ENCODE assay signal across 8 cellular contexts in the genomic region with DNA sequence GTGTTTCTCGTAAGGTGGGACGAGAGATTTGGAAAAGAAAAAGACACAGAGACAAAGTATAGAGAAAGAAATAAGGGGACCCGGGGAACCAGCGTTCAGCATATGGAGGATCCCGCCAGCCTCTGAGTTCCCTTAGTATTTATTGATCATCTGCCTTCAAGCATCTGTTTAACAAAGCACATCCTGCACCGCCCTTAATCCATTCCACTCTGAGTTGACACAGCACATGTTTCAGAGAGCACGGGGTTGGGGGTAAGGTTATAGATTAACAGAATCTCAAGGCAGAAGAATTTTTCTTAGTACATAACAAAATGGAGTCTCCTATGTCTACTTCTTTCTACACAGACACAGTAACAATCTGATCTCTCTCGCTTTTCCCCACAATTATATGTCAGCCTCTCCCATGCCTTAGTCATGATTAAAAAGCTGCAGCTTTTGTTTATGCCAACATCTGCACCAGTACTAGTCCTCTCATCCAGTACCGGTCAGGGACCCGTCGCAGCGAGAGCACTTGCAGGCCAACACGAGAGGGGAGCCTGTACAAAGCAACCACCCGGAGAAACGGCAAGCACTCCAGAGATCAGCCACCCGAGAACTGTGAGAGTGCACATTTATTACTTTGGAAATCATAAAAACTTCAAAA. TPM values are rescaled to one million over a fixed set of nuclear protein-coding genes. Genes with fewer than 3 reads are reported as not detected.
DNase-seq lines count a peak whose midpoint lies in the region; ATAC-seq, FAIRE-seq and TF ChIP-seq lines count a peak whose summit lies in the region.
"Not testable (repeated sequence)": the region's sequence is repeated elsewhere in the genome, so short reads cannot be mapped to it uniquely, and the experiment has no call there.

No MANE protein-coding gene starts in this region.

- DNase-seq in A549 (ENCODE audit: low read depth in 1 of 2, low spot score in 1 of 2): not testable (repeated sequence)
- DNase-seq in DMS53 treated with DMSO at 0.1 percent for 48 hours (lab: John Stamatoyannopoulos, UW; ENCODE audit: unreplicated experiment) (peak; percentile 29), IMR-90 (peak; percentile 17), NCI-H524 (lab: John Stamatoyannopoulos, UW) (peak; percentile 49 to 72), fibroblast of gingiva (ENCODE audit: low read depth) (peak; percentile 4), left kidney (ENCODE audit: low read depth, low spot score) (peak; percentile 65), mucosa of gallbladder (ENCODE audit: low spot score) (peak; percentile 71), renal cortical epithelial cell (ENCODE audit: low read depth) (peak; percentile 23)

- not testable (repeated sequence) for H3K9me1 ChIP-seq in IMR-90 (ENCODE audit: insufficient read depth, low read length)

- not testable (repeated sequence) for H3K9ac ChIP-seq in IMR-90 (ENCODE audit: low read depth, low read length)

- not testable (repeated sequence) for H3K36me3 ChIP-seq in IMR-90 (ENCODE audit: control insufficient read depth, insufficient read depth, low read length)

- not testable (repeated sequence) for H2AK5ac ChIP-seq in IMR-90 (ENCODE audit: low read depth, low read length)

- not testable (repeated sequence) for H3K14ac ChIP-seq in IMR-90 (replicated peaks; ENCODE audit: low read depth, low read length)

- peaks cover 37% of the 10 kb centered on the region for H3K4me1 ChIP-seq in A549
- H3K4me1 ChIP-seq in IMR-90 (ENCODE audit: control insufficient read depth, insufficient read depth, low read length): not testable (repeated sequence)

- H2BK120ac ChIP-seq in IMR-90 (ENCODE audit: low read depth, low read length): not testable (repeated sequence)

- BruUV-seq in IMR-90 (replicated peaks; lab: Mats Ljungman, UMichigan): not testable (repeated sequence)

- H2AFZ ChIP-seq in IMR-90 (replicated peaks; ENCODE audit: low read length, poor library complexity): peak overlapping the region; percentile 55

- H3K4ac ChIP-seq in IMR-90 (ENCODE audit: low read depth, low read length): not testable (repeated sequence)

- dilution Hi-C loops in IMR-90 (cut with HindIII; ENCODE audit: low sequenced_read_pairs, unreplicated experiment): not testable (repeated sequence)

- not testable (repeated sequence) for H3K4me3 ChIP-seq in A549; IMR-90 (ENCODE audit: insufficient read depth, low read depth, low read length)

- CTCF ChIA-PET in A549 (lab: Yijun Ruan, JAX): interaction anchor here (1.2 kb wide), 1 partner anchor 945 kb away, joined by 3 read pairs; no protein-coding TSS in a partner anchor
- CTCF ChIA-PET in IMR-90 (lab: Yijun Ruan, JAX): not testable (repeated sequence)

- not testable (repeated sequence) for H4K20me1 ChIP-seq in IMR-90 (ENCODE audit: insufficient read depth, low read length)

- FAIRE-seq in A549 (lab: Jason Lieb, UNC): not testable (repeated sequence)

- H3K27ac ChIP-seq in A549: peak overlapping the region in 1 of 2 experiments; percentile 22; a peak in 1 of 6 replicates
- not testable (repeated sequence) for H3K27ac ChIP-seq in IMR-90 (ENCODE audit: insufficient read depth, low read length)

- not testable (repeated sequence) for H2BK15ac ChIP-seq in IMR-90 (ENCODE audit: low read depth, low read length)

- 73% methylated on average over 16 of the region's 16 CpGs for WGBS in A549 (ENCODE audit: missing lambda C conversion rate)
- 45% methylated on average over 7 of the region's 16 CpGs; no CpG with 5 or more reads in 1 of the 2 experiments for WGBS in IMR-90 (ENCODE audit: extremely low coverage in 2 of 2, insufficient read length in 1 of 2), 2 experiments

- H2AK9ac ChIP-seq in IMR-90 (replicated peaks; ENCODE audit: low read depth, low read length, poor library complexity): not testable (repeated sequence)

- H2BK20ac ChIP-seq in IMR-90 (ENCODE audit: low read depth, low read length): 0 out of 2 replicates have a peak overlapping the region, but pooled peaks have one; percentile 18

- not testable (repeated sequence) for H3K18ac ChIP-seq in IMR-90 (ENCODE audit: low read depth, low read length)

- H4K91ac ChIP-seq in IMR-90 (ENCODE audit: insufficient read depth, low read depth, low read length): not testable (repeated sequence)

- H4K5ac ChIP-seq in IMR-90 (ENCODE audit: low read depth, low read length): not testable (repeated sequence)

- H3K56ac ChIP-seq in IMR-90 (ENCODE audit: extremely low read depth, insufficient read depth, low read length): not testable (repeated sequence)

- not testable (repeated sequence) for TF ChIP-seq RAD21 in A549 (conservative IDR thresholded peaks at IDR 0.05 in 1 of 2, IDR thresholded peaks at IDR 0.05 in 1 of 2); IMR-90 (IDR thresholded peaks at IDR 0.05; ENCODE audit: low read length)

- peak in 1 of 2 experiments; percentile 35; a peak in 3 of 6 replicates for ATAC-seq in A549
- peak; percentile 75 for ATAC-seq in IMR-90 (ENCODE audit: low read depth)

- not testable (repeated sequence) for TF ChIP-seq EP300 in A549 (IDR thresholded peaks at IDR 0.05)

- H3K79me1 ChIP-seq in IMR-90 (ENCODE audit: low read depth in 1 of 2, low read length in 2 of 2): peaks cover 6 to 12% of the 10 kb centered on the region in 2 experiments; a peak in 3 of 4 replicates

- H4K8ac ChIP-seq in IMR-90 (ENCODE audit: low read depth in 2 of 2, low read length in 2 of 2): peak overlapping the region in 1 of 2 experiments; percentile 29; a peak in 1 of 4 replicates

- not testable (repeated sequence) for TF ChIP-seq POLR2A in A549 (IDR thresholded peaks at IDR 0.05; ENCODE audit: low read length); IMR-90 (IDR thresholded peaks at IDR 0.05; ENCODE audit: low read depth, low read length)

- not testable (repeated sequence) for H2BK5ac ChIP-seq in IMR-90 (ENCODE audit: low read depth, low read length, poor library complexity, severe bottlenecking)

- not testable (repeated sequence) for H3K9me3 ChIP-seq in A549; IMR-90 (ENCODE audit: control insufficient read depth, insufficient read depth, low read length)

- not testable (repeated sequence) for TF ChIP-seq CTCF in A549 (IDR thresholded peaks at IDR 0.05); IMR-90 (conservative IDR thresholded peaks at IDR 0.05; ENCODE audit: low read depth, low read length)

- in situ Hi-C loops in IMR-90 (cut with MboI; ENCODE audit: low sequenced_read_pairs): not testable (repeated sequence)

- intact Hi-C loops in IMR-90 (cut with micrococcal nuclease): loop anchor here (5.0 to 10.0 kb wide), 3 partner anchors 192 to 947 kb away; no protein-coding TSS in a partner anchor

- H3K23ac ChIP-seq in IMR-90 (ENCODE audit: low read depth, low read length): peak overlapping the region; percentile 34; the same call in 1 of the 2 replicates

- peak overlapping the region; percentile 50 for H3K4me2 ChIP-seq in A549
- H3K4me2 ChIP-seq in IMR-90 (ENCODE audit: low read depth, low read length): not testable (repeated sequence)

- POLR2A ChIA-PET in A549 (lab: Yijun Ruan, JAX); IMR-90 (lab: Charles Lee; ENCODE audit: unreplicated experiment): not testable (repeated sequence)

- H3K27me3 ChIP-seq in IMR-90 (ENCODE audit: control insufficient read depth, insufficient read depth, low read length): not testable (repeated sequence)

RNA-seq across cellular contexts. Expression of a gene that starts 47.6 kb away (rescaled TPM):
- polyA plus RNA-seq in A549 (2011; rRNA removed) (24.9 and 26.5 TPM in 2 replicates), A549 (2017; fragmentation: RNase III; extraction: RNeasy Plus Mini Kit Qiagen cat#74134 plus additional on column Dnase treatment) (12.1 to 14.1 TPM (median 13.5 TPM) in 3 replicates), IMR-90 (2012; rRNA removed) (4.0 and 4.7 TPM in 2 replicates)
- polyA plus RNA-seq in A549 (2012; cell fraction: cytosol; rRNA removed): 8.1 and 10.7 TPM in 2 replicates
- polyA plus RNA-seq in A549 (2012; cell fraction: nucleus; rRNA removed): 10.5 and 14.0 TPM in 2 replicates
- 19.5 and 23.0 TPM in 2 replicates for polyA minus RNA-seq in A549 (2011; rRNA and poly(A)+ RNA removed)
- total RNA-seq in IMR-90 (2012; rRNA removed) (6.3 and 6.4 TPM in 2 replicates), mucosa of gallbladder (18.9 TPM), renal cortical epithelial cell (2.8 and 8.6 TPM in 2 replicates)
- 2.7 and 2.9 TPM in 2 replicates for polyA plus RNA-seq in IMR-90 (2012; cell fraction: cytosol; rRNA removed)
- polyA plus RNA-seq in IMR-90 (2012; cell fraction: nucleus; rRNA removed; ENCODE audit: low replicate concordance): 4.8 and 6.6 TPM in 2 replicates
